In the genomic region with DNA sequence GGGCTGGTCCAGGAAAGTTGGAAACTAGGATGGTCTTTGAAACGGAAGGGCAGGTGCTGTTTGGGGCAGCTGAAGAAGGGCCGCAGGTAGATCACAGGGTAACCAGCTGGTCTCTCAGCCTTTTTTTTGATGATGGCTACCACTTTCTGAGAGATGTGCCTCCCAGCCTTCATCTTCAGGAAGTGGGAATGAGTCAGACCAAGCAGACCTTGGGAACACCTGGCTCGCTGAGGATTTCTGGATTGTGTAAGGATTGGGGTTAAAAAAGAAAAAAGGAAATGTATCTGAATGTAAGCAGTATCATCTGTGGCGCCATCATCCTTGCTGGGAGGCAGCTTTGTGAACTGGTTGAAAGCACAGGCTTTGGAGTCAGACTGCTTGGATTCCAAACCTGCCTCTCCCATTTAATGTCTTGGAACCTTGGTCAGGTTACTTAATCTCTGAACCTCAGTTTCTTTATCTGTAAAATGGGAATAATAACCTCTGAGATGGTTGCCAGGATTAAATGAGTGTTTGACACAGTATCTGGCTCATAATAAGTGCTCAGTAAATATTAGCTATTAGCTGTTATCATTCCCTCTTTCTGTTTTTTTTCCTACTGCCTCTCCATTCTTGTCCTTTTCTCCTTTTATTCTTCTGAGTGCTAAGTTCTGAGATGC, we compare ENCODE assay signal across 10 cellular contexts. TPM values are rescaled to one million over a fixed set of nuclear protein-coding genes. Genes with fewer than 3 reads are reported as not detected.
DNase-seq lines count a peak whose midpoint lies in the region; ATAC-seq and TF ChIP-seq lines count a peak whose summit lies in the region.
"Had no signal": no experiment of that assay in that cellular context is flagged by ENCODE, and none has a peak within 500 bp of the region (broad histone marks: within the 10 kb centered on the region; RNA-seq: fewer than 3 reads in every experiment).

No MANE protein-coding gene starts in this region.

- intact Hi-C loops in heart right ventricle (cut with DNase I): no loop called here

- CTCF ChIA-PET in WTC11 (lab: Charles Lee): interaction anchor here (1.2 to 5.2 kb wide), 5 partner anchors 9 to 116 kb away, joined by 3 to 74 read pairs (median 11); partner anchors contain the start of gene TMBIM6

- H2AFZ ChIP-seq in hepatocyte: no peak overlapping the region

- no peaks in the 10 kb centered on the region for H3K27me3 Mint-ChIP-seq in WTC11 (ENCODE audit: low read depth)

- H3K79me2 ChIP-seq in hepatocyte: no peaks in the 10 kb centered on the region

- H3K4me3 ChIP-seq in hepatocyte: no peak overlapping the region
- no peak overlapping the region for H3K4me3 ChIP-seq in heart right ventricle

- WGBS in hepatocyte (ENCODE audit: low lambda C conversion rate, missing lambda C conversion rate): 82% methylated on average over 4 of the region's 4 CpGs
- 55 to 60% methylated on average over 4 of the region's 4 CpGs for WGBS in heart right ventricle, 2 donors

- peak overlapping the region; percentile 66 for H3K4me3 Mint-ChIP-seq in WTC11

- no peaks in the 10 kb centered on the region for H3K9me3 ChIP-seq in hepatocyte (ENCODE audit: low read depth)
- H3K9me3 ChIP-seq in heart right ventricle: no peaks in the 10 kb centered on the region

- no peaks in the 10 kb centered on the region for H3K9me3 Mint-ChIP-seq in WTC11

- peak overlapping the region; percentile 17 for H3K27ac ChIP-seq in hepatocyte
- peak overlapping the region in 4 of 10 donors; percentile 78 to 88 (median 88) for H3K27ac ChIP-seq in heart right ventricle

- peaks cover 10% of the 10 kb centered on the region for H3K4me1 ChIP-seq in hepatocyte (ENCODE audit: insufficient read depth)
- H3K4me1 ChIP-seq in heart right ventricle: peaks cover 14 to 33% (median 18%) of the 10 kb centered on the region in 9 donors

- DNase-seq in A172 (ENCODE audit: low spot score) (peak; percentile 82), EL (peak; percentile 39), WTC11 (ENCODE audit: low spot score) (no peak), hepatocyte (ENCODE audit: low spot score) (no peak), T-helper 9 cell (no peak), heart right ventricle (no peak)
- no peak for DNase-seq in activated CD8-positive, alpha-beta memory T cell treated with anti-CD3 and anti-CD28 coated beads for 24 hours
- DNase-seq: DMS79, NCI-H345 had no signal

- POLR2A ChIA-PET in WTC11 (lab: Charles Lee): interaction anchor here (0.6 kb wide), 1 partner anchor 140 kb away, joined by 11 read pairs; no protein-coding TSS in a partner anchor

- TF ChIP-seq CTCF in WTC11 (IDR thresholded peaks at IDR 0.05): no peak
- TF ChIP-seq CTCF in hepatocyte (IDR thresholded peaks at IDR 0.05; ENCODE audit: poor library complexity): no peak
- no peak for TF ChIP-seq CTCF in heart right ventricle (IDR thresholded peaks at IDR 0.05)

- no peak for ATAC-seq in WTC11
- no peak for ATAC-seq in GM19397 (IDR thresholded peaks at IDR 0.05; ENCODE audit: unreplicated experiment)
- no peak for ATAC-seq in heart right ventricle

- H3K36me3 ChIP-seq in hepatocyte (replicated peaks; ENCODE audit: insufficient read depth, low read depth) (no peaks in the 10 kb centered on the region), heart right ventricle (no peaks in the 10 kb centered on the region)

- peak overlapping the region; percentile 78 for H3K27ac Mint-ChIP-seq in WTC11

- H3K4me1 Mint-ChIP-seq in WTC11: peaks cover 24% of the 10 kb centered on the region

- no peaks in the 10 kb centered on the region for H3K27me3 ChIP-seq in hepatocyte
- H3K27me3 ChIP-seq in heart right ventricle: peaks cover 0 to 23% (median 0%) of the 10 kb centered on the region in 7 donors

- no peaks in the 10 kb centered on the region for H3K36me3 Mint-ChIP-seq in WTC11

- H3K9me2 ChIP-seq in hepatocyte (replicated peaks; ENCODE audit: insufficient read depth): no peaks in the 10 kb centered on the region

- no peaks in the 10 kb centered on the region for H4K20me1 ChIP-seq in hepatocyte (ENCODE audit: insufficient read depth, poor library complexity, severe bottlenecking)

- H3K4me2 ChIP-seq in hepatocyte: no peak overlapping the region

TF ChIP-seq in WTC11, 78 proteins besides CTCF, POLR2A, EP300 and RAD21 (continues in another document):
- TF ChIP-seq, protein P1, sequence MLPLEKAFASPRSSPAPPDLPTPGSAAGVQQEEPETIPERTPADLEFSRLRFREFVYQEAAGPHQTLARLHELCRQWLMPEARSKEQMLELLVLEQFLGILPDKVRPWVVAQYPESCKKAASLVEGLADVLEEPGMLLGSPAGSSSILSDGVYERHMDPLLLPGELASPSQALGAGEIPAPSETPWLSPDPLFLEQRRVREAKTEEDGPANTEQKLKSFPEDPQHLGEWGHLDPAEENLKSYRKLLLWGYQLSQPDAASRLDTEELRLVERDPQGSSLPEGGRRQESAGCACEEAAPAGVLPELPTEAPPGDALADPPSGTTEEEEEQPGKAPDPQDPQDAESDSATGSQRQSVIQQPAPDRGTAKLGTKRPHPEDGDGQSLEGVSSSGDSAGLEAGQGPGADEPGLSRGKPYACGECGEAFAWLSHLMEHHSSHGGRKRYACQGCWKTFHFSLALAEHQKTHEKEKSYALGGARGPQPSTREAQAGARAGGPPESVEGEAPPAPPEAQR (CRISPR knock-in tag; IDR thresholded peaks at IDR 0.05): no peak
- TF ChIP-seq FOXK1 (CRISPR knock-in tag; IDR thresholded peaks at IDR 0.05) (no peak), ETV6 (CRISPR knock-in tag; IDR thresholded peaks at IDR 0.05) (no peak), KAT7 (CRISPR knock-in tag; IDR thresholded peaks at IDR 0.05; ENCODE audit: borderline replicate concordance) (no peak), FOXP4 (CRISPR knock-in tag; IDR thresholded peaks at IDR 0.05) (no peak), MLX (CRISPR knock-in tag; IDR thresholded peaks at IDR 0.05) (no peak), HMGA2 (CRISPR knock-in tag; IDR thresholded peaks at IDR 0.05) (no peak), MAX (CRISPR knock-in tag; IDR thresholded peaks at IDR 0.05) (no peak)

RNA-seq across cellular contexts. Expression of gene PRPF40B, which starts 1.7 kb away (rescaled TPM):
- 9.1 and 13.9 TPM in 2 replicates for total RNA-seq in A172 (2014; rRNA removed; shearing (Covaris generic))
- total RNA-seq in WTC11 (2021): 38.0 to 46.0 TPM (median 40.5 TPM) in 3 replicates
- total RNA-seq in hepatocyte: 11.1 and 14.9 TPM in 2 replicates
- polyA plus RNA-seq in hepatocyte: 30.1 and 34.5 TPM in 2 replicates
- total RNA-seq in heart right ventricle: 10 to 100 TPM; 16.8 to 26.2 (median 21.6) TPM
- polyA plus RNA-seq in heart right ventricle: 10 to 100 TPM; 13.4 to 37.5 TPM

RNA-seq across cellular contexts. Expression of gene FAM186B, which starts 19.6 kb away (rescaled TPM):
- 0.05 and 0.55 TPM in 2 replicates for total RNA-seq in A172 (2014; rRNA removed; shearing (Covaris generic))
- total RNA-seq in WTC11 (2021) (0.16 to 0.39 TPM (median 0.21 TPM) in 3 replicates), hepatocyte (0.17 and 0.52 TPM in 2 replicates), heart right ventricle (1 to 10 TPM in 2 of 10 donors, under 1 TPM in 8; 0.25 to 1.5 (median 0.78) TPM)
- polyA plus RNA-seq in hepatocyte (0.69 TPM in 1 of 2 replicates, not detected in the other), heart right ventricle (under 1 TPM; 0.04 to 0.22 TPM)

RNA-seq across cellular contexts. Expression of gene MCRS1, which starts 57.1 kb away (rescaled TPM):
- 66.5 and 79.5 TPM in 2 replicates for total RNA-seq in A172 (2014; rRNA removed; shearing (Covaris generic))
- total RNA-seq in WTC11 (2021) (94.8 to 105 TPM (median 96.5 TPM) in 3 replicates), hepatocyte (51.1 and 51.4 TPM in 2 replicates), heart right ventricle (100 to 1,000 TPM in 1 of 10 donors, 10 to 100 TPM in 9; 72.6 to 118 (median 82.2) TPM)
- polyA plus RNA-seq in hepatocyte (57.7 and 58.2 TPM in 2 replicates), heart right ventricle (10 to 100 TPM; 73.3 to 94.7 TPM)

Comparison
In these comparisons a context has a peak if more than half of its experiments do, and no peak if none do; other contexts are left out.
1. DNase-seq: peak in A172 (single experiment) and EL (single experiment); none in WTC11 (single experiment), hepatocyte (single experiment), activated CD8-positive, alpha-beta memory T cell treated with anti-CD3 and anti-CD28 coated beads for 24 hours (single experiment), T-helper 9 cell (single experiment) and heart right ventricle (0 of 2).